ENCODE assay signal across 17 cellular contexts in genomic region chrX:24369816-24370215, GRCh38. TPM values are rescaled to one million over a fixed set of nuclear protein-coding genes. Genes with fewer than 3 reads are reported as not detected.
DNase-seq lines count a peak whose midpoint lies in the region; ATAC-seq, FAIRE-seq and TF ChIP-seq lines count a peak whose summit lies in the region.
"Had no signal": no experiment of that assay in that cellular context is flagged by ENCODE, and none has a peak within 500 bp of the region (broad histone marks: within the 10 kb centered on the region; RNA-seq: fewer than 3 reads in every experiment).

No MANE protein-coding gene starts in this region.

- no peak overlapping the region for H2BK15ac ChIP-seq in H1 (ENCODE audit: low read length)

- intact Hi-C loops in adrenal gland (cut with DNase I), result no loop called here

- TF ChIP-seq RAD21 in H1 (IDR thresholded peaks at IDR 0.05 in 1 of 2, conservative IDR thresholded peaks at IDR 0.05 in 1 of 2; ENCODE audit: low read depth in 2 of 2, low read length in 2 of 2), result no peak

- peaks cover 5% of the 10 kb centered on the region; the same call in 1 of the 2 replicates for H3K23me2 ChIP-seq in H1 (ENCODE audit: low read depth, low read length)

- no peaks in the 10 kb centered on the region for H3K27me3 Mint-ChIP-seq in T-helper 1 cell treated with Interleukin-12 subunit alpha and Interleukin-12 subunit beta and Interleukin-4 antibody, amounts not matched to agents 30 μg/mL and 1 μg/mL, for 36 hours (ENCODE audit: low read depth)
- peaks cover 9% of the 10 kb centered on the region for H3K27me3 Mint-ChIP-seq in activated naive CD8-positive, alpha-beta T cell treated with anti-CD3 and anti-CD28 coated beads, Interleukin-2, amount 50 U/mL, for 24 hours

- no peak overlapping the region for H3K18ac ChIP-seq in H1 (ENCODE audit: extremely low read depth, low read length)

- no peaks in the 10 kb centered on the region for H3K36me3 ChIP-seq in HUES6 (ENCODE audit: control insufficient read depth, insufficient read depth, low read length)
- no peaks in the 10 kb centered on the region for H3K36me3 ChIP-seq in H1 (ENCODE audit: control insufficient read depth in 2 of 4, insufficient read depth in 4 of 4, low read length in 3 of 4)
- no peaks in the 10 kb centered on the region for H3K36me3 ChIP-seq in iPS-20b (ENCODE audit: insufficient read depth, low read depth, low read length)
- H3K36me3 ChIP-seq in adrenal gland (replicated peaks in 1 of 2), result no peaks in the 10 kb centered on the region
- H3K36me3 ChIP-seq: BLaER1 treated with 17β-estradiol and CSF1 and Interleukin-3, amounts not matched to agents 10 nM and 100 nM; HAP-1 had no signal

- H2BK20ac ChIP-seq in H1 (ENCODE audit: low read length), result no peak overlapping the region

- POLR2A ChIA-PET in H1 (lab: Charles Lee; ENCODE audit: partially characterized antibody), result interaction anchor here (0.8 to 1.5 kb wide), 3 partner anchors 8 to 124 kb away, joined by 3 read pairs; no protein-coding TSS in a partner anchor

- peaks cover 40% of the 10 kb centered on the region for H3K4me1 Mint-ChIP-seq in T-helper 1 cell treated with Interleukin-12 subunit alpha and Interleukin-12 subunit beta and Interleukin-4 antibody, amounts not matched to agents 30 μg/mL and 1 μg/mL, for 36 hours (ENCODE audit: low read depth)
- peaks cover 9% of the 10 kb centered on the region for H3K4me1 Mint-ChIP-seq in activated naive CD8-positive, alpha-beta T cell treated with anti-CD3 and anti-CD28 coated beads, Interleukin-2, amount 50 U/mL, for 24 hours

- H3K14ac ChIP-seq in H1 (ENCODE audit: insufficient read length), result no peak overlapping the region

- no peaks in the 10 kb centered on the region for H3K79me2 ChIP-seq in H1 (ENCODE audit: control insufficient read depth in 1 of 2, insufficient read depth in 2 of 2, low read length in 2 of 2)

- no peak overlapping the region for H3K4ac ChIP-seq in H1 (replicated peaks; ENCODE audit: insufficient read length, low read depth, low read length)

- no peak overlapping the region for H3K56ac ChIP-seq in H1 (replicated peaks; ENCODE audit: insufficient read length, low read depth, low read length)

- peak overlapping the region; percentile 67 for H3K27ac Mint-ChIP-seq in T-helper 1 cell treated with Interleukin-12 subunit alpha and Interleukin-12 subunit beta and Interleukin-4 antibody, amounts not matched to agents 30 μg/mL and 1 μg/mL, for 36 hours
- H3K27ac Mint-ChIP-seq in activated naive CD8-positive, alpha-beta T cell treated with anti-CD3 and anti-CD28 coated beads, Interleukin-2, amount 50 U/mL, for 24 hours, result no peak overlapping the region
- H3K27ac Mint-ChIP-seq: CD4-positive, CD25-positive, alpha-beta regulatory T cell had no signal

- H2AFZ ChIP-seq in H1 (ENCODE audit: low read length), result no peak overlapping the region

- H3K4me2 ChIP-seq in H1 (ENCODE audit: insufficient read depth in 1 of 2, low read depth in 2 of 2, low read length in 2 of 2), result peak overlapping the region; percentile 50 to 92

- 0% methylated on average over 1 of the region's 1 CpG; no CpG with 5 or more reads in 1 of the 2 experiments for WGBS in H1 (ENCODE audit: extremely low coverage in 1 of 2, insufficient coverage in 1 of 2, insufficient read length in 1 of 2, insufficient replicate concordance in 2 of 2, low coverage in 1 of 2, low lambda C conversion rate in 2 of 2, missing lambda C conversion rate in 1 of 2), 2 experiments
- 51 to 80% (median 79%) methylated on average over 1 of the region's 1 CpG; no CpG with 5 or more reads in 1 of the 4 donors for WGBS in adrenal gland, 4 donors

- H3K9me3 Mint-ChIP-seq in T-helper 1 cell treated with Interleukin-12 subunit alpha and Interleukin-12 subunit beta and Interleukin-4 antibody, amounts not matched to agents 30 μg/mL and 1 μg/mL, for 36 hours, result no peaks in the 10 kb centered on the region
- H3K9me3 Mint-ChIP-seq in activated naive CD8-positive, alpha-beta T cell treated with anti-CD3 and anti-CD28 coated beads, Interleukin-2, amount 50 U/mL, for 24 hours, result no peaks in the 10 kb centered on the region

- no peak for TF ChIP-seq CTCF in H1 (IDR thresholded peaks at IDR 0.05; ENCODE audit: control extremely low read depth in 1 of 3, insufficient read depth in 1 of 3, low read depth in 1 of 3, low read length in 3 of 3)
- TF ChIP-seq CTCF in adrenal gland (IDR thresholded peaks at IDR 0.05), result no peak

- H3K4me3 ChIP-seq in HUES6 (ENCODE audit: low read depth, low read length), result no peak overlapping the region
- peak overlapping the region in 1 of 4 experiments; percentile 40; a peak in 1 of 8 replicates for H3K4me3 ChIP-seq in H1 (ENCODE audit: extremely low read depth in 1 of 4, insufficient read depth in 2 of 4, low read depth in 3 of 4, low read length in 4 of 4)
- peak overlapping the region; percentile 57; the same call in 1 of the 2 replicates for H3K4me3 ChIP-seq in iPS-20b (ENCODE audit: low read length)
- no peak overlapping the region for H3K4me3 ChIP-seq in adrenal gland
- H3K4me3 ChIP-seq: BLaER1 treated with 17β-estradiol and CSF1 and Interleukin-3, amounts not matched to agents 10 nM and 100 nM; HAP-1 had no signal

- H3K36me3 Mint-ChIP-seq in T-helper 1 cell treated with Interleukin-12 subunit alpha and Interleukin-12 subunit beta and Interleukin-4 antibody, amounts not matched to agents 30 μg/mL and 1 μg/mL, for 36 hours (ENCODE audit: low read depth), result no peaks in the 10 kb centered on the region
- no peaks in the 10 kb centered on the region for H3K36me3 Mint-ChIP-seq in activated naive CD8-positive, alpha-beta T cell treated with anti-CD3 and anti-CD28 coated beads, Interleukin-2, amount 50 U/mL, for 24 hours (ENCODE audit: low read depth)
- H3K36me3 Mint-ChIP-seq: CD4-positive, CD25-positive, alpha-beta regulatory T cell had no signal

- H4K20me1 ChIP-seq in H1 (replicated peaks in 1 of 2; ENCODE audit: control insufficient read depth in 1 of 2, insufficient read depth in 2 of 2, low read length in 2 of 2), result no peaks in the 10 kb centered on the region
- H4K20me1 ChIP-seq: BLaER1 treated with 17β-estradiol and CSF1 and Interleukin-3, amounts not matched to agents 10 nM and 100 nM had no signal

- H3K27me3 ChIP-seq in HUES6 (ENCODE audit: control insufficient read depth, insufficient read depth, low read length) (peaks cover 20% of the 10 kb centered on the region), H1 (replicated peaks in 1 of 4; ENCODE audit: control insufficient read depth in 3 of 4, extremely low read depth in 1 of 4, insufficient read depth in 3 of 4, low read length in 3 of 4) (peaks cover 0 to 7% (median 4%) of the 10 kb centered on the region in 4 experiments; a peak in 3 of 7 replicates), iPS-20b (ENCODE audit: insufficient read depth, low read length) (peaks cover 23% of the 10 kb centered on the region; the same call in 1 of the 2 replicates), adrenal gland (peaks cover 25% of the 10 kb centered on the region)

- H2BK120ac ChIP-seq in H1 (replicated peaks; ENCODE audit: low read depth, low read length), result no peak overlapping the region

- DNase-seq in T-helper 1 cell (no peak), H1 (ENCODE audit: low read depth in 1 of 2, low spot score in 2 of 2) (no peak), adrenal gland (no peak)
- DNase-seq in activated naive CD8-positive, alpha-beta T cell treated with anti-CD3 and anti-CD28 coated beads, Interleukin-2, amount 50 U/mL, for 24 hours, result no peak
- DNase-seq: ACHN; CD4-positive, CD25-positive, alpha-beta regulatory T cell; DMS53; GF-D8; IMR-90 had no signal

- FAIRE-seq in H1 (lab: Jason Lieb, UNC), result peak; percentile 88
- FAIRE-seq: HTR-8/SVneo had no signal

- H2AK5ac ChIP-seq in H1 (ENCODE audit: low read depth, low read length), result no peak overlapping the region

- no peak overlapping the region; the same call in 1 of the 2 replicates for H2BK5ac ChIP-seq in H1 (ENCODE audit: low read depth, low read length)

- H3K9ac ChIP-seq in HUES6 (ENCODE audit: low read length) (peak overlapping the region; percentile 7), H1 (replicated peaks in 1 of 4; ENCODE audit: extremely low read depth in 1 of 4, low read depth in 3 of 4, low read length in 3 of 4) (no peak overlapping the region), iPS-20b (ENCODE audit: low read depth, low read length) (peak overlapping the region; percentile 65; the same call in 1 of the 2 replicates)

- ATAC-seq in activated naive CD8-positive, alpha-beta T cell treated with anti-CD3 and anti-CD28 coated beads, Interleukin-2, amount 50 U/mL, for 24 hours, result no peak
- ATAC-seq in HG03378 (IDR thresholded peaks at IDR 0.05; ENCODE audit: unreplicated experiment), result no peak

- no peak overlapping the region for H2BK12ac ChIP-seq in H1 (ENCODE audit: low read depth, low read length)

- TF ChIP-seq EP300 in H1 (IDR thresholded peaks at IDR 0.05; ENCODE audit: borderline replicate concordance in 1 of 2, low read depth in 2 of 2, low read length in 2 of 2), result no peak

- H3K4me3 Mint-ChIP-seq in T-helper 1 cell treated with Interleukin-12 subunit alpha and Interleukin-12 subunit beta and Interleukin-4 antibody, amounts not matched to agents 30 μg/mL and 1 μg/mL, for 36 hours, result no peak overlapping the region
- H3K4me3 Mint-ChIP-seq in activated naive CD8-positive, alpha-beta T cell treated with anti-CD3 and anti-CD28 coated beads, Interleukin-2, amount 50 U/mL, for 24 hours, result no peak overlapping the region
- H3K4me3 Mint-ChIP-seq: CD4-positive, CD25-positive, alpha-beta regulatory T cell had no signal

- peaks cover 39% of the 10 kb centered on the region for H3K4me1 ChIP-seq in HUES6 (ENCODE audit: control insufficient read depth, insufficient read depth, low read length)
- H3K4me1 ChIP-seq in H1 (replicated peaks in 1 of 4; ENCODE audit: control insufficient read depth in 3 of 4, insufficient read depth in 4 of 4, low read length in 3 of 4), result peaks cover 3 to 18% (median 9%) of the 10 kb centered on the region in 4 experiments; a peak in 6 of 7 replicates
- peaks cover 17% of the 10 kb centered on the region for H3K4me1 ChIP-seq in iPS-20b (ENCODE audit: insufficient read depth, low read length)
- H3K4me1 ChIP-seq in adrenal gland (replicated peaks in 1 of 2), result no peaks in the 10 kb centered on the region

- TF ChIP-seq POLR2A in H1 (IDR thresholded peaks at IDR 0.05; ENCODE audit: control extremely low read depth in 1 of 2, low read depth in 2 of 2, low read length in 2 of 2) (0 out of 3 replicates have a peak, but pooled peaks of 1 of the 2 experiments have one; percentile 28), adrenal gland (IDR thresholded peaks at IDR 0.05) (no peak)

- H3K9me3 ChIP-seq in HUES6 (ENCODE audit: control insufficient read depth, insufficient read depth, low read depth, low read length) (no peaks in the 10 kb centered on the region), H1 (ENCODE audit: insufficient read depth in 2 of 2, low read depth in 1 of 2, low read length in 1 of 2) (no peaks in the 10 kb centered on the region), iPS-20b (ENCODE audit: insufficient read depth, low read depth, low read length) (no peaks in the 10 kb centered on the region), adrenal gland (replicated peaks in 1 of 3) (no peaks in the 10 kb centered on the region)
- H3K9me3 ChIP-seq: BLaER1 treated with 17β-estradiol and CSF1 and Interleukin-3, amounts not matched to agents 10 nM and 100 nM; HAP-1 had no signal

- H4K5ac ChIP-seq in H1 (ENCODE audit: insufficient read length, low read depth, low read length), result peak overlapping the region; percentile 84

- H4K8ac ChIP-seq in H1 (ENCODE audit: extremely low read depth, insufficient read depth, low read length), result no peak overlapping the region

- H3K27ac ChIP-seq in HUES6 (ENCODE audit: low read depth, low read length), result 0 out of 2 replicates have a peak overlapping the region, but pooled peaks have one; percentile 10
- no peak overlapping the region; the same call in 1 of the 2 replicates for H3K27ac ChIP-seq in H1 (ENCODE audit: low read depth, low read length)
- no peak overlapping the region for H3K27ac ChIP-seq in iPS-20b (ENCODE audit: low read length)
- no peak overlapping the region for H3K27ac ChIP-seq in adrenal gland
- H3K27ac ChIP-seq: BLaER1 treated with 17β-estradiol and CSF1 and Interleukin-3, amounts not matched to agents 10 nM and 100 nM had no signal

- H4K91ac ChIP-seq in H1 (replicated peaks; ENCODE audit: insufficient read length, low read length), result no peak overlapping the region

- H3K79me1 ChIP-seq in H1 (ENCODE audit: low read depth, low read length), result no peaks in the 10 kb centered on the region

- no peak overlapping the region for H3K23ac ChIP-seq in H1 (ENCODE audit: insufficient read length)

- CTCF ChIA-PET in H1 (lab: Charles Lee; ENCODE audit: partially characterized antibody), result interaction anchor here (0.5 to 4.8 kb wide), 11 partner anchors 14 to 468 kb away, joined by 3 to 47 read pairs (median 4); no protein-coding TSS in a partner anchor

RNA-seq across cellular contexts. Expression of gene SUPT20HL1, which starts 9.4 kb away (rescaled TPM):
- not detected in 2 replicates for total RNA-seq in H1 (2021; fragmentation: NEBNext Ultra II Directional; extraction: Animal tissue kit (Norgen Biotek cat#: 25700))
- polyA plus RNA-seq in H1 (2011; rRNA removed) (not detected in 2 replicates), adrenal gland (not detected)
- polyA plus RNA-seq in H1 (2011; cell fraction: cytosol; rRNA removed), result not detected
- 0.07 TPM for polyA plus RNA-seq in H1 (2011; cell fraction: nucleus; rRNA removed)
- polyA plus RNA-seq in H1 (2012, experiment 1 of 2), result 0.07 TPM in 1 of 4 replicates, not detected in the others
- polyA plus RNA-seq in H1 (2012, experiment 2 of 2), result not detected
- polyA plus RNA-seq in H1 (2013, experiment 1 of 2), result not detected
- not detected for polyA plus RNA-seq in H1 (2013, experiment 2 of 2)
- not detected in 2 replicates for polyA minus RNA-seq in H1 (2011; rRNA and poly(A)+ RNA removed)
- polyA minus RNA-seq in H1 (2011; cell fraction: cytosol; rRNA and poly(A)+ RNA removed), result not detected
- polyA minus RNA-seq in H1 (2011; cell fraction: nucleus; rRNA and poly(A)+ RNA removed), result not detected
- under 1 TPM in 1 of 8 donors, not detected in 7; 0.17 TPM for total RNA-seq in adrenal gland
- total RNA-seq: A172; CD4-positive, CD25-positive, alpha-beta regulatory T cell; IMR-90 had no signal
- polyA plus RNA-seq: CD4-positive, CD25-positive, alpha-beta regulatory T cell; IMR-90 had no signal

RNA-seq across cellular contexts. Expression of gene SUPT20HL2, which starts 55.9 kb away (rescaled TPM):
- total RNA-seq in H1 (2021; fragmentation: NEBNext Ultra II Directional; extraction: Animal tissue kit (Norgen Biotek cat#: 25700)), result not detected in 2 replicates
- polyA plus RNA-seq in H1 (2011; rRNA removed), result not detected in 2 replicates
- polyA plus RNA-seq in H1 (2011; cell fraction: cytosol; rRNA removed), result not detected
- not detected for polyA plus RNA-seq in H1 (2011; cell fraction: nucleus; rRNA removed)
- 0.19 to 0.25 TPM (median 0.24 TPM) in 4 replicates for polyA plus RNA-seq in H1 (2012, experiment 1 of 2)
- polyA plus RNA-seq in H1 (2012, experiment 2 of 2), result not detected
- polyA plus RNA-seq in H1 (2013, experiment 1 of 2), result not detected
- not detected for polyA plus RNA-seq in H1 (2013, experiment 2 of 2)
- not detected in 2 replicates for polyA minus RNA-seq in H1 (2011; rRNA and poly(A)+ RNA removed)
- not detected for polyA minus RNA-seq in H1 (2011; cell fraction: cytosol; rRNA and poly(A)+ RNA removed)
- not detected for polyA minus RNA-seq in H1 (2011; cell fraction: nucleus; rRNA and poly(A)+ RNA removed)
- total RNA-seq in adrenal gland, result not detected
- polyA plus RNA-seq in adrenal gland, result not detected
- total RNA-seq: A172; CD4-positive, CD25-positive, alpha-beta regulatory T cell; IMR-90 had no signal
- polyA plus RNA-seq: CD4-positive, CD25-positive, alpha-beta regulatory T cell; IMR-90 had no signal

Comparison
In these comparisons a context has a peak if more than half of its experiments do, and no peak if none do; other contexts are left out.
1. H3K9ac ChIP-seq: peak in HUES6 (single experiment) and iPS-20b (single experiment); none in H1 (0 of 4).